ENCODE assay signal across 1 cellular context in the genomic region with DNA sequence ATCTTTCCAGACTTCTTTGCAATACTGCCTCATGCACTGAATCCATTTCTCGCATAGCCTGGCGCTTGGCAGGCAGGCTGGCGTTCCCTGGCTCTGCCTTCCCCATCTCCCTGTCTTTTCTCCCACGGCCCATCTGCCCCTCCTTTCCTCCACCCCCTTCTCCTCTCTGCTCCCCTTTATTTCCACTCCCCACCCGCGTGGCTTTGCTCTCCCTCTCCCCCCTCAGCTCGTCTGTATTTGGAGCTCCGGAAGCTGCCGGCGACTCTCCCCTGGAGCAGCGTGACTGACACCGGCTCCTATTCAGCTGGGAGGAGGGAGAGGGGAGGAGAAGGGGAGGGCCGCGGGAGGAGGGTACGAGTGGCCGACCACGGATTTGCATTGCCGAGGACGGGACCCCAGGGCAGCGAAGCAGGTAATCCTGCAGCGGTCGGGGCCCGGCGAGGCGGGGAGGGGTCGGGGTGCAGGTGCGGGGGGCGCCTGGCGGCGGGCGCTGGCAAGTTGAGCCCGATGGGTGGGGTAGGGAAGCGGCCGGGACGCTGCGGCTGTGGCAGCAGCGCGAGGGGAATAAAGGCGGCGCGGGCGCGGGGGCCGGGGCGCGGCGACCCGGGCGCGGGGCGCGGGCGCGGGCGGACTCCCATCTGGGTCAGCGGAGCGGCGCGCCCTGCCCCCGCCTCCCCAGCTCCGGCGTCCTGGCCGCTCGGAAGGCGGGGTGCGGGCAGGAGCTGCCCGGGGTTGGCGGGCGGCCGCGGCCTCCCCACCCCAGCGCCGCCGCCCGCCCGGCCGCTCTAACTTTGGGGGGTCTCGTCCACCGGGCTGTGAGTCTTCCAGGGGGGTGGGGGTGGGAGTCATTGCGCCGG.
TF ChIP-seq lines count a peak whose summit lies in the region.

A gene with protein sequence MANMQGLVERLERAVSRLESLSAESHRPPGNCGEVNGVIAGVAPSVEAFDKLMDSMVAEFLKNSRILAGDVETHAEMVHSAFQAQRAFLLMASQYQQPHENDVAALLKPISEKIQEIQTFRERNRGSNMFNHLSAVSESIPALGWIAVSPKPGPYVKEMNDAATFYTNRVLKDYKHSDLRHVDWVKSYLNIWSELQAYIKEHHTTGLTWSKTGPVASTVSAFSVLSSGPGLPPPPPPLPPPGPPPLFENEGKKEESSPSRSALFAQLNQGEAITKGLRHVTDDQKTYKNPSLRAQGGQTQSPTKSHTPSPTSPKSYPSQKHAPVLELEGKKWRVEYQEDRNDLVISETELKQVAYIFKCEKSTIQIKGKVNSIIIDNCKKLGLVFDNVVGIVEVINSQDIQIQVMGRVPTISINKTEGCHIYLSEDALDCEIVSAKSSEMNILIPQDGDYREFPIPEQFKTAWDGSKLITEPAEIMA (plus strand): TSS at position 261 of the 857 bp plus-strand sequence. CDS start 27,961 bp downstream, outside the sequence.

TF ChIP-seq in HepG2, 621 proteins besides CTCF, POLR2A, EP300 and RAD21 (continued from another document and continues in another):
- TF ChIP-seq, protein P1, sequence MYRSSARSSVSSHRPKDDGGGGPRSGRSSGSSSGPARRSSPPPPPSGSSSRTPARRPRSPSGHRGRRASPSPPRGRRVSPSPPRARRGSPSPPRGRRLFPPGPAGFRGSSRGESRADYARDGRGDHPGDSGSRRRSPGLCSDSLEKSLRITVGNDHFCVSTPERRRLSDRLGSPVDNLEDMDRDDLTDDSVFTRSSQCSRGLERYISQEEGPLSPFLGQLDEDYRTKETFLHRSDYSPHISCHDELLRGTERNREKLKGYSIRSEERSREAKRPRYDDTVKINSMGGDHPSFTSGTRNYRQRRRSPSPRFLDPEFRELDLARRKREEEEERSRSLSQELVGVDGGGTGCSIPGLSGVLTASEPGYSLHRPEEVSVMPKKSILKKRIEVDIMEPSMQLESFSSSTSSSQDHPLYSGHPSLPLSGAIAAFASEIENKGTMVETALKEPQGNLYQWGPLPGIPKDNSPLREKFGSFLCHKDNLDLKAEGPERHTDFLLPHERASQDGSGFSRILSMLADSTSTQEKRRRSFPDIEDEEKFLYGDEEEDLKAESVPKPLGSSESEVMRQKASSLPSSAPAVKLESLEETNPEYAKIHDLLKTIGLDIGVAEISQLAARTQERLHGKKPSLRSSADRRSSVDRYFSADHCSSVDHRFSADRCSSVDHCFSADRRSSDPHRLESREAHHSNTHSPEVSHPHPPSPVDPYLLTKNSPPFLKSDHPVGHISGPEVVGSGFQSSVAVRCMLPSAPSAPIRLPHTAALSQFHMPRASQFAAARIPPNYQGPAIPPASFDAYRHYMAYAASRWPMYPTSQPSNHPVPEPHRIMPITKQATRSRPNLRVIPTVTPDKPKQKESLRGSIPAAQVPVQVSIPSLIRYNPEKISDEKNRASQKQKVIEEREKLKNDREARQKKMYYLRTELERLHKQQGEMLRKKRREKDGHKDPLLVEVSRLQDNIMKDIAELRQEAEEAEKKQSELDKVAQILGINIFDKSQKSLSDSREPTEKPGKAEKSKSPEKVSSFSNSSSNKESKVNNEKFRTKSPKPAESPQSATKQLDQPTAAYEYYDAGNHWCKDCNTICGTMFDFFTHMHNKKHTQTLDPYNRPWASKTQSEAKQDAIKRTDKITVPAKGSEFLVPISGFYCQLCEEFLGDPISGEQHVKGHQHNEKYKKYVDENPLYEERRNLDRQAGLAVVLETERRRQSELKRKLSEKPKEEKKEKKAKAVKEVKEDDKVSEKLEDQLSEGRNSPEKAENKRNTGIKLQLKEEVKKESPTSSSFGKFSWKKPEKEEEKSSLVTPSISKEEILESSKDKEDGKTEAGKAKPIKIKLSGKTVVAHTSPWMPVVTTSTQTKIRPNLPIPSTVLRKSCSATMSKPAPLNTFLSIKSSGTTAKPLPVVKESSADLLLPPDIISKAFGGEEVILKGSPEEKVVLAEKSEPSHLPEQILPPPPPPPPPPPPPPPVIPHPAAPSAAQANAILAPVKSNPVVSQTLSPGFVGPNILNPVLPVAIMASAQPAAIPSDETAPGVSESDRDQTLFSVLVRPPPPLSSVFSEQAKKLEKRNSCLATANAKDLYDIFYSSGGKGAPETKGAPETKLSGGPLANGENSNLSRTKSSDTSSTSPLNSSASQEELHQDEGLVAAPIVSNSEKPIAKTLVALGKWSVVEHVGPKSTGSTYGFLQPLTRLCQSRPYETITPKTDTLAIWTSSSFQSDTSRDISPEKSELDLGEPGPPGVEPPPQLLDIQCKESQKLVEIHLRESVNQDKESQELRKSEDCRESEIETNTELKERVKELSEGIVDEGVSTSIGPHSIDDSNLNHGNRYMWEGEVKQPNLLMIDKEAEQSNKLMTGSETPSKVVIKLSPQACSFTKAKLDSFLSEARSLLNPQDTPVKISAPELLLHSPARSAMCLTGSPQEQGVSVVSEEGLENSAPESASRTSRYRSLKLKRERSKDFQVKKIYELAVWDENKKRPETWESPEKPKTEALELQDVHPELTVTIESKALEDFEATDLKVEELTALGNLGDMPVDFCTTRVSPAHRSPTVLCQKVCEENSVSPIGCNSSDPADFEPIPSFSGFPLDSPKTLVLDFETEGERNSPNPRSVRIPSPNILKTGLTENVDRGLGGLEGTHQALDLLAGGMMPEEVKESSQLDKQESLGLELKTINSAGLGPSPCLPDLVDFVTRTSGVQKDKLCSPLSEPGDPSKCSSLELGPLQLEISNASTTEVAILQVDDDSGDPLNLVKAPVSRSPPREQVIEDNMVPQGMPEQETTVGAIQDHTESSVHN (CRISPR knock-in tag; IDR thresholded peaks at IDR 0.05), result no peak
- TF ChIP-seq, protein P2, sequence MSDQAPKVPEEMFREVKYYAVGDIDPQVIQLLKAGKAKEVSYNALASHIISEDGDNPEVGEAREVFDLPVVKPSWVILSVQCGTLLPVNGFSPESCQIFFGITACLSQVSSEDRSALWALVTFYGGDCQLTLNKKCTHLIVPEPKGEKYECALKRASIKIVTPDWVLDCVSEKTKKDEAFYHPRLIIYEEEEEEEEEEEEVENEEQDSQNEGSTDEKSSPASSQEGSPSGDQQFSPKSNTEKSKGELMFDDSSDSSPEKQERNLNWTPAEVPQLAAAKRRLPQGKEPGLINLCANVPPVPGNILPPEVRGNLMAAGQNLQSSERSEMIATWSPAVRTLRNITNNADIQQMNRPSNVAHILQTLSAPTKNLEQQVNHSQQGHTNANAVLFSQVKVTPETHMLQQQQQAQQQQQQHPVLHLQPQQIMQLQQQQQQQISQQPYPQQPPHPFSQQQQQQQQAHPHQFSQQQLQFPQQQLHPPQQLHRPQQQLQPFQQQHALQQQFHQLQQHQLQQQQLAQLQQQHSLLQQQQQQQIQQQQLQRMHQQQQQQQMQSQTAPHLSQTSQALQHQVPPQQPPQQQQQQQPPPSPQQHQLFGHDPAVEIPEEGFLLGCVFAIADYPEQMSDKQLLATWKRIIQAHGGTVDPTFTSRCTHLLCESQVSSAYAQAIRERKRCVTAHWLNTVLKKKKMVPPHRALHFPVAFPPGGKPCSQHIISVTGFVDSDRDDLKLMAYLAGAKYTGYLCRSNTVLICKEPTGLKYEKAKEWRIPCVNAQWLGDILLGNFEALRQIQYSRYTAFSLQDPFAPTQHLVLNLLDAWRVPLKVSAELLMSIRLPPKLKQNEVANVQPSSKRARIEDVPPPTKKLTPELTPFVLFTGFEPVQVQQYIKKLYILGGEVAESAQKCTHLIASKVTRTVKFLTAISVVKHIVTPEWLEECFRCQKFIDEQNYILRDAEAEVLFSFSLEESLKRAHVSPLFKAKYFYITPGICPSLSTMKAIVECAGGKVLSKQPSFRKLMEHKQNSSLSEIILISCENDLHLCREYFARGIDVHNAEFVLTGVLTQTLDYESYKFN (CRISPR knock-in tag; conservative IDR thresholded peaks at IDR 0.05), result 0 out of 2 replicates have a peak, but pooled peaks have one; percentile 16
- TF ChIP-seq SYNCRIP (IDR thresholded peaks at IDR 0.05; ENCODE audit: insufficient read depth, low read depth, low read length) (no peak), ZNF235 (CRISPR knock-in tag; IDR thresholded peaks at IDR 0.05; ENCODE audit: borderline replicate concordance) (no peak), HNRNPH1 (optimal IDR thresholded peaks at IDR 0.05; ENCODE audit: low read depth, low read length) (no peak), EZH2 (conservative IDR thresholded peaks at IDR 0.05; ENCODE audit: low read depth, low read length) (no peak), SRSF4 (IDR thresholded peaks at IDR 0.05; ENCODE audit: low read depth, low read length, poor library complexity, severe bottlenecking) (no peak), ASH2L (IDR thresholded peaks at IDR 0.05; ENCODE audit: insufficient read length, low read depth, low read length) (peak; percentile 67)
- TF ChIP-seq, protein P3, sequence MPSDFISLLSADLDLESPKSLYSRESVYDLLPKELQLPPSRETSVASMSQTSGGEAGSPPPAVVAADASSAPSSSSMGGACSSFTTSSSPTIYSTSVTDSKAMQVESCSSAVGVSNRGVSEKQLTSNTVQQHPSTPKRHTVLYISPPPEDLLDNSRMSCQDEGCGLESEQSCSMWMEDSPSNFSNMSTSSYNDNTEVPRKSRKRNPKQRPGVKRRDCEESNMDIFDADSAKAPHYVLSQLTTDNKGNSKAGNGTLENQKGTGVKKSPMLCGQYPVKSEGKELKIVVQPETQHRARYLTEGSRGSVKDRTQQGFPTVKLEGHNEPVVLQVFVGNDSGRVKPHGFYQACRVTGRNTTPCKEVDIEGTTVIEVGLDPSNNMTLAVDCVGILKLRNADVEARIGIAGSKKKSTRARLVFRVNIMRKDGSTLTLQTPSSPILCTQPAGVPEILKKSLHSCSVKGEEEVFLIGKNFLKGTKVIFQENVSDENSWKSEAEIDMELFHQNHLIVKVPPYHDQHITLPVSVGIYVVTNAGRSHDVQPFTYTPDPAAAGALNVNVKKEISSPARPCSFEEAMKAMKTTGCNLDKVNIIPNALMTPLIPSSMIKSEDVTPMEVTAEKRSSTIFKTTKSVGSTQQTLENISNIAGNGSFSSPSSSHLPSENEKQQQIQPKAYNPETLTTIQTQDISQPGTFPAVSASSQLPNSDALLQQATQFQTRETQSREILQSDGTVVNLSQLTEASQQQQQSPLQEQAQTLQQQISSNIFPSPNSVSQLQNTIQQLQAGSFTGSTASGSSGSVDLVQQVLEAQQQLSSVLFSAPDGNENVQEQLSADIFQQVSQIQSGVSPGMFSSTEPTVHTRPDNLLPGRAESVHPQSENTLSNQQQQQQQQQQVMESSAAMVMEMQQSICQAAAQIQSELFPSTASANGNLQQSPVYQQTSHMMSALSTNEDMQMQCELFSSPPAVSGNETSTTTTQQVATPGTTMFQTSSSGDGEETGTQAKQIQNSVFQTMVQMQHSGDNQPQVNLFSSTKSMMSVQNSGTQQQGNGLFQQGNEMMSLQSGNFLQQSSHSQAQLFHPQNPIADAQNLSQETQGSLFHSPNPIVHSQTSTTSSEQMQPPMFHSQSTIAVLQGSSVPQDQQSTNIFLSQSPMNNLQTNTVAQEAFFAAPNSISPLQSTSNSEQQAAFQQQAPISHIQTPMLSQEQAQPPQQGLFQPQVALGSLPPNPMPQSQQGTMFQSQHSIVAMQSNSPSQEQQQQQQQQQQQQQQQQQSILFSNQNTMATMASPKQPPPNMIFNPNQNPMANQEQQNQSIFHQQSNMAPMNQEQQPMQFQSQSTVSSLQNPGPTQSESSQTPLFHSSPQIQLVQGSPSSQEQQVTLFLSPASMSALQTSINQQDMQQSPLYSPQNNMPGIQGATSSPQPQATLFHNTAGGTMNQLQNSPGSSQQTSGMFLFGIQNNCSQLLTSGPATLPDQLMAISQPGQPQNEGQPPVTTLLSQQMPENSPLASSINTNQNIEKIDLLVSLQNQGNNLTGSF (CRISPR knock-in tag; IDR thresholded peaks at IDR 0.05), result no peak
- TF ChIP-seq, protein P4, sequence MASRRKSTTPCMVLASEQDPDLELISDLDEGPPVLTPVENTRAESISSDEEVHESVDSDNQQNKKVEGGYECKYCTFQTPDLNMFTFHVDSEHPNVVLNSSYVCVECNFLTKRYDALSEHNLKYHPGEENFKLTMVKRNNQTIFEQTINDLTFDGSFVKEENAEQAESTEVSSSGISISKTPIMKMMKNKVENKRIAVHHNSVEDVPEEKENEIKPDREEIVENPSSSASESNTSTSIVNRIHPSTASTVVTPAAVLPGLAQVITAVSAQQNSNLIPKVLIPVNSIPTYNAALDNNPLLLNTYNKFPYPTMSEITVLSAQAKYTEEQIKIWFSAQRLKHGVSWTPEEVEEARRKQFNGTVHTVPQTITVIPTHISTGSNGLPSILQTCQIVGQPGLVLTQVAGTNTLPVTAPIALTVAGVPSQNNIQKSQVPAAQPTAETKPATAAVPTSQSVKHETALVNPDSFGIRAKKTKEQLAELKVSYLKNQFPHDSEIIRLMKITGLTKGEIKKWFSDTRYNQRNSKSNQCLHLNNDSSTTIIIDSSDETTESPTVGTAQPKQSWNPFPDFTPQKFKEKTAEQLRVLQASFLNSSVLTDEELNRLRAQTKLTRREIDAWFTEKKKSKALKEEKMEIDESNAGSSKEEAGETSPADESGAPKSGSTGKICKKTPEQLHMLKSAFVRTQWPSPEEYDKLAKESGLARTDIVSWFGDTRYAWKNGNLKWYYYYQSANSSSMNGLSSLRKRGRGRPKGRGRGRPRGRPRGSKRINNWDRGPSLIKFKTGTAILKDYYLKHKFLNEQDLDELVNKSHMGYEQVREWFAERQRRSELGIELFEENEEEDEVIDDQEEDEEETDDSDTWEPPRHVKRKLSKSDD (CRISPR knock-in tag; IDR thresholded peaks at IDR 0.05; ENCODE audit: low read depth), result no peak
